In the genomic region with DNA sequence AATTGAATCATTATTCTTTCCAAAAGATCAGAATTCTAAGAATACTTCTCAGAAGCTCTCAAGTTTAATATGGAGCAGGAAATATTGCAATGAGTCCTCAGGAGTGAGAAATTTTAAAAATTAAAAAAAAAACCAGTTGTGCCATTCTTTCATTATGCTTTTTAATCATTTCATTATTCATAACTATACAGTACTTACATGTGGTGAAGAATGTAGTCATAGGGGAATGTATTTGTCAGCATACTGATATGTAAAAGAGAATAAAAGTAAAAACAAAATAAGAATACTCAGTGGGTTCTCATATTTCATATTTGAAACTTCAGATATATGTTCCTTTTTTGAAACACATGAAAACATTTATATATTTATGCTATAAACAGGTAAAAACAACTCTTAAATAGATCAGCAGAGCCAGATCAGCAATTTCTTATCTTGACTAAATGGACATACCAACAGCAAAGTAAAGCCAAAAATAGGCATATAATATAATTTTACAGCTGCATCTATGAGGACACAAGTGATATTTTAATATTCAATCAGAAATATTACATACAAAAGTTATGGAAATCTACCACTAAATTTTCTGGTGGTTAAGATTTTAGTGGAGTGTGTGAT, we compare ENCODE assay signal across 17 cellular contexts. TPM values are rescaled to one million over a fixed set of nuclear protein-coding genes. Genes with fewer than 3 reads are reported as not detected.
DNase-seq lines count a peak whose midpoint lies in the region; ATAC-seq, FAIRE-seq and TF ChIP-seq lines count a peak whose summit lies in the region.
"Had no signal": no experiment of that assay in that cellular context is flagged by ENCODE, and none has a peak within 500 bp of the region (broad histone marks: within the 10 kb centered on the region; RNA-seq: fewer than 3 reads in every experiment).

No MANE protein-coding gene starts in this region.

- H3K4me3 ChIP-seq in HepG2 (replicated peaks in 1 of 3; ENCODE audit: insufficient read depth in 1 of 3, low read depth in 2 of 3, low read length in 3 of 3) (no peak overlapping the region), right lobe of liver (no peak overlapping the region)
- H3K4me3 ChIP-seq: BLaER1 treated with 17β-estradiol and CSF1 and Interleukin-3, amounts not matched to agents 10 nM and 100 nM; GM23248; HAP-1 had no signal

- H2AFZ ChIP-seq in HepG2 (ENCODE audit: low read length): no peak overlapping the region
- H2AFZ ChIP-seq: GM23248 had no signal

- no peak for TF ChIP-seq RAD21 in HepG2 (CRISPR knock-in tag; IDR thresholded peaks at IDR 0.05)

- H4K20me1 ChIP-seq in HepG2 (ENCODE audit: insufficient read depth, low read length): no peaks in the 10 kb centered on the region
- H4K20me1 ChIP-seq: BLaER1 treated with 17β-estradiol and CSF1 and Interleukin-3, amounts not matched to agents 10 nM and 100 nM had no signal

- no peak for TF ChIP-seq EP300 in HepG2 (IDR thresholded peaks at IDR 0.05; ENCODE audit: low read depth in 2 of 2, low read length in 2 of 2)
- no peak for TF ChIP-seq EP300 in HepG2 (CRISPR knock-in tag; IDR thresholded peaks at IDR 0.05; ENCODE audit: borderline replicate concordance)

- no peak overlapping the region for H3K4me2 ChIP-seq in HepG2 (ENCODE audit: low read depth, low read length)

- in situ Hi-C loops in HepG2 (cut with HindIII; ENCODE audit: extremely low pct_ligation_motif_present, low pct_unique_long_range_greater_than_20kb): no loop called here

- H3K4me1 ChIP-seq in HepG2 (ENCODE audit: insufficient read depth, low read length) (no peaks in the 10 kb centered on the region), right lobe of liver (no peaks in the 10 kb centered on the region)
- H3K4me1 ChIP-seq: HAP-1 had no signal

- H3K4me1 Mint-ChIP-seq in activated T-cell treated with anti-CD3 and anti-CD28 coated beads, Interleukin-2, amount 50 U/mL, for 24 hours (ENCODE audit: low read depth): peaks cover 18% of the 10 kb centered on the region
- H3K4me1 Mint-ChIP-seq in activated T-helper 17 cell treated with anti-CD3 and anti-CD28 coated beads, Interleukin-2, amount 50 U/mL, for 72 hours: peaks cover 3% of the 10 kb centered on the region
- H3K4me1 Mint-ChIP-seq: B cell had no signal

- H3K36me3 ChIP-seq in HepG2 (replicated peaks in 1 of 2; ENCODE audit: control insufficient read depth in 1 of 2, insufficient read depth in 2 of 2, low read length in 2 of 2) (no peaks in the 10 kb centered on the region), right lobe of liver (no peaks in the 10 kb centered on the region)
- H3K36me3 ChIP-seq: BLaER1 treated with 17β-estradiol and CSF1 and Interleukin-3, amounts not matched to agents 10 nM and 100 nM; HAP-1 had no signal

- peak overlapping the region; percentile 33 for H3K4me3 Mint-ChIP-seq in activated T-cell treated with anti-CD3 and anti-CD28 coated beads, Interleukin-2, amount 50 U/mL, for 24 hours
- no peak overlapping the region for H3K4me3 Mint-ChIP-seq in activated T-helper 17 cell treated with anti-CD3 and anti-CD28 coated beads, Interleukin-2, amount 50 U/mL, for 72 hours
- H3K4me3 Mint-ChIP-seq: B cell; CD8-positive, alpha-beta T cell had no signal

- TF ChIP-seq CTCF in HepG2 (CRISPR knock-in tag; IDR thresholded peaks at IDR 0.05) (no peak), right lobe of liver (IDR thresholded peaks at IDR 0.05) (no peak)

- CTCF ChIA-PET in HepG2 (lab: Yijun Ruan, JAX; ENCODE audit: low intra/inter-chr PET ratio, low total read pairs): no interaction called here

- no TSS peak for BruUV-seq in HepG2 (replicated peaks; lab: Mats Ljungman, UMichigan)

- FAIRE-seq in HepG2 (lab: Jason Lieb, UNC): no peak
- FAIRE-seq: G401.6, GM12891, GM19239 had no signal

- no peaks in the 10 kb centered on the region for H3K9me3 Mint-ChIP-seq in activated T-cell treated with anti-CD3 and anti-CD28 coated beads, Interleukin-2, amount 50 U/mL, for 24 hours
- no peaks in the 10 kb centered on the region for H3K9me3 Mint-ChIP-seq in activated T-helper 17 cell treated with anti-CD3 and anti-CD28 coated beads, Interleukin-2, amount 50 U/mL, for 72 hours
- H3K9me3 Mint-ChIP-seq: CD8-positive, alpha-beta T cell had no signal

- no peak overlapping the region for H3K27ac ChIP-seq in HepG2 (ENCODE audit: extremely low read length, insufficient read depth, low read length)
- no peak overlapping the region for H3K27ac ChIP-seq in right lobe of liver
- H3K27ac ChIP-seq: GM23248 had no signal

- no peaks in the 10 kb centered on the region for H3K9me3 ChIP-seq in HepG2 (ENCODE audit: low read length)
- no peaks in the 10 kb centered on the region for H3K9me3 ChIP-seq in right lobe of liver
- H3K9me3 ChIP-seq: HAP-1 had no signal

- POLR2A ChIA-PET in HepG2 (lab: Yijun Ruan, JAX): interaction anchor here (1.7 kb wide), 1 partner anchor 20 kb away, joined by 4 read pairs; a partner anchor contains a TSS

- TF ChIP-seq POLR2A in HepG2 (IDR thresholded peaks at IDR 0.05; ENCODE audit: insufficient read depth in 1 of 2, low read depth in 2 of 2, low read length in 2 of 2) (no peak), right lobe of liver (IDR thresholded peaks at IDR 0.05) (no peak)

- peaks cover 59% of the 10 kb centered on the region for H3K27me3 Mint-ChIP-seq in activated T-cell treated with anti-CD3 and anti-CD28 coated beads, Interleukin-2, amount 50 U/mL, for 24 hours
- H3K27me3 Mint-ChIP-seq in activated T-helper 17 cell treated with anti-CD3 and anti-CD28 coated beads, Interleukin-2, amount 50 U/mL, for 72 hours: peaks cover 32% of the 10 kb centered on the region

- ATAC-seq in HepG2 (no peak), right lobe of liver (no peak), GM21737 (IDR thresholded peaks at IDR 0.05; ENCODE audit: unreplicated experiment) (no peak)
- peak; percentile 73 for ATAC-seq in activated T-helper 17 cell treated with anti-CD3 and anti-CD28 coated beads, Interleukin-2, amount 50 U/mL, for 72 hours (replicated peaks)
- ATAC-seq: CD8-positive, alpha-beta T cell had no signal

- H3K79me2 ChIP-seq in HepG2 (ENCODE audit: insufficient read depth, low read length): no peaks in the 10 kb centered on the region

- H3K9ac ChIP-seq in HepG2 (ENCODE audit: insufficient read depth, low read depth, low read length): no peak overlapping the region
- H3K9ac ChIP-seq: BLaER1 treated with 17β-estradiol and CSF1 and Interleukin-3, amounts not matched to agents 10 nM and 100 nM; GM23248 had no signal

- H3K27me3 ChIP-seq in HepG2 (ENCODE audit: control insufficient read depth in 1 of 2, insufficient read depth in 2 of 2, low read length in 2 of 2) (no peaks in the 10 kb centered on the region), right lobe of liver (peaks cover 0 to 3% of the 10 kb centered on the region in 2 donors)
- H3K27me3 ChIP-seq: BLaER1 treated with 17β-estradiol and CSF1 and Interleukin-3, amounts not matched to agents 10 nM and 100 nM had no signal

- intact Hi-C loops in HepG2 (cut with micrococcal nuclease; ENCODE audit: unreplicated experiment) (no loop called here), right lobe of liver (cut with DNase I) (no loop called here)

- no peak for DNase-seq in activated T-cell treated with anti-CD3 and anti-CD28 coated beads, Interleukin-2, amount 50 U/mL, for 24 hours
- DNase-seq in activated T-cell treated with anti-CD3 and anti-CD28 coated beads for 4 hours (no peak), HepG2 (ENCODE audit: low spot score) (no peak), right lobe of liver (no peak)
- DNase-seq: Calu3; CD8-positive, alpha-beta T cell; DMS 273 treated with DMSO at 0.1 percent for 48 hours; DMS53; GM23248 had no signal

- no peaks in the 10 kb centered on the region for H3K36me3 Mint-ChIP-seq in activated T-cell treated with anti-CD3 and anti-CD28 coated beads, Interleukin-2, amount 50 U/mL, for 24 hours (ENCODE audit: low read depth)
- H3K36me3 Mint-ChIP-seq in activated T-helper 17 cell treated with anti-CD3 and anti-CD28 coated beads, Interleukin-2, amount 50 U/mL, for 72 hours (ENCODE audit: low read depth): no peaks in the 10 kb centered on the region
- H3K36me3 Mint-ChIP-seq: CD8-positive, alpha-beta T cell had no signal

- H3K27ac Mint-ChIP-seq in activated T-cell treated with anti-CD3 and anti-CD28 coated beads, Interleukin-2, amount 50 U/mL, for 24 hours: peak overlapping the region; percentile 79
- peak overlapping the region; percentile 58 for H3K27ac Mint-ChIP-seq in activated T-helper 17 cell treated with anti-CD3 and anti-CD28 coated beads, Interleukin-2, amount 50 U/mL, for 72 hours
- H3K27ac Mint-ChIP-seq: B cell; CD8-positive, alpha-beta T cell had no signal

TF ChIP-seq in HepG2, 621 proteins besides CTCF, POLR2A, EP300 and RAD21 (continues in another document):
- TF ChIP-seq ZNF557 (CRISPR knock-in tag; IDR thresholded peaks at IDR 0.05) (no peak), RORA (CRISPR knock-in tag; IDR thresholded peaks at IDR 0.05) (no peak), MAFF (IDR thresholded peaks at IDR 0.05; ENCODE audit: low read depth, low read length) (0 out of 2 replicates have a peak, but pooled peaks have one; percentile 33), MAFK (conservative IDR thresholded peaks at IDR 0.05 in 1 of 2, IDR thresholded peaks at IDR 0.05 in 1 of 2; ENCODE audit: low read length in 2 of 2) (peak; percentile 53 to 56)

RNA-seq across cellular contexts. Expression of a gene that starts 19.9 kb away (rescaled TPM):
- 48.6 and 57.3 TPM in 2 replicates for total RNA-seq in HepG2 (2016; rRNA removed; fragmentation: Illumina TruSeq; extraction: Trizol)
- total RNA-seq in HepG2 (2016; cell fraction: cytosol; rRNA removed; fragmentation: Illumina TruSeq; extraction: Trizol; ENCODE audit: low read depth): 19.5 and 21.3 TPM in 2 replicates
- 49.5 and 61.7 TPM in 2 replicates for total RNA-seq in HepG2 (2016; cell fraction: insoluble cytoplasmic fraction; rRNA removed; fragmentation: Illumina TruSeq; extraction: Trizol)
- total RNA-seq in HepG2 (2016; cell fraction: membrane; rRNA removed; fragmentation: Illumina TruSeq; extraction: Trizol): 30.4 and 34.4 TPM in 2 replicates
- total RNA-seq in HepG2 (2016; cell fraction: nucleus; rRNA removed; fragmentation: Illumina TruSeq; extraction: Trizol): 106 and 109 TPM in 2 replicates
- 39.3 and 48.1 TPM in 2 replicates for polyA plus RNA-seq in HepG2 (2011; rRNA removed)
- 18.8 and 25.7 TPM in 2 replicates for polyA plus RNA-seq in HepG2 (2011; cell fraction: cytosol; rRNA removed)
- 40.5 and 42.5 TPM in 2 replicates for polyA plus RNA-seq in HepG2 (2011; cell fraction: nucleus; rRNA removed)
- polyA plus RNA-seq in HepG2 (2012): 36.2 and 44.2 TPM in 2 replicates
- 9.9 and 10.0 TPM in 2 replicates for polyA plus RNA-seq in HepG2 (2016; cell fraction: cytosol; fragmentation: Illumina TruSeq; extraction: Trizol; ENCODE audit: low read depth)
- 91.0 and 102 TPM in 2 replicates for polyA plus RNA-seq in HepG2 (2016; cell fraction: insoluble cytoplasmic fraction; fragmentation: Illumina TruSeq; extraction: Trizol; ENCODE audit: low read depth)
- polyA plus RNA-seq in HepG2 (2016; cell fraction: membrane; fragmentation: Illumina TruSeq; extraction: Trizol; ENCODE audit: low read depth): 17.2 and 18.0 TPM in 2 replicates
- polyA plus RNA-seq in HepG2 (2016; cell fraction: nucleus; fragmentation: Illumina TruSeq; extraction: Trizol; ENCODE audit: insufficient read depth, low read depth): 100 and 101 TPM in 2 replicates
- 13.3 and 28.8 TPM in 2 replicates for polyA minus RNA-seq in HepG2 (2011; rRNA and poly(A)+ RNA removed; ENCODE audit: low replicate concordance)
- 28.0 and 30.0 TPM in 2 replicates for polyA minus RNA-seq in HepG2 (2011; cell fraction: cytosol; rRNA and poly(A)+ RNA removed)
- polyA minus RNA-seq in HepG2 (2011; cell fraction: nucleus; rRNA and poly(A)+ RNA removed): 191 and 205 TPM in 2 replicates
- 10 to 100 TPM in 4 of 6 experiments, 1 to 10 TPM in 2; 8.2 to 13.4 (median 10.3) TPM for total RNA-seq in right lobe of liver
- total RNA-seq in activated T-helper 17 cell treated with anti-CD3 and anti-CD28 coated beads, Interleukin-2, amount 50 U/mL, for 72 hours: 10 to 100 TPM; 27.6 to 38.2 TPM
